Comparison of ENCODE assay signal across 8 cellular contexts in the genomic region with DNA sequence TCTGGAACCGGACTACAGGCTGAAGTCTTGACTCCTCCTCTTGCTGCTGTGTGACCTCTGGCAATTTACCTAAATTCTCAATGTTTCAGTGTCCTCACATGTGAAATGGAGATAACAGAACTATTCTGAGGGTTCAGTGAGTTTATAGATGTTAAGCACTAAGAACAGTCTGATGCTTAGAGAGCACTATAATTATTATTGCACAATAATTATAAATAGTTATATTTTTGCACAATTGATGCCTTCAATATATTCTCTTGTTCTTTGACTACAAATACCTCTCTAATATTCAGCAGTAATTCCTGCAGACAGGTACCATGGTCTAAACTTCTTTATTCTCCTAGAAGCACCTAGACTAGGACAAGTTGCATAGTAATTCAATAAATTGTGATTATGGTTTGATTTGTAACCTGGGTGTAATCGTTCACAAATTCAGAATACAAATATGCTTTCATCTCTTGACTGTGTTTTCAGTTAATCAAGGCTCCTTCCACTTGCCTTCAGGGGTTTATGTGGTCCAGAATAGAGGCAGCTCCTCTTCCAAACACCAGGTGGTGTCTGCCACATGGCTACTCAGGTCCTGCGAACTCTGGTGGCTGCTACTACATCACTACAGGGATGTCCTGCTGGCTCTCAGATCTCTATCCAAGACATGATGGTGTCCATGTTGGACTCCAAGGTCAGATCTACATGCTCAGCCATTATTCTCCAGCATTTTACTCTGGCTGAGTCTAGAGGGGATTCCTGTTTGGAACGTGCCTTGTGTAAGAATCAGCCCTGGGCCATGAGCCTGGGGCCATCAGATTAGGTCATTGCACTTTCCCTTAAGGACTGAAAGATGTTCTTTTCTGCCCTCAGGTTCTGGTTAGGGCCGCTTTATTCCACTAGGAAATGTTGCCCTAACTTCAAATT.
DNase-seq lines count a peak whose midpoint lies in the region; ATAC-seq and TF ChIP-seq lines count a peak whose summit lies in the region.

No MANE protein-coding gene starts in this region.

- 60 to 78% methylated on average over 5 of the region's 5 CpGs for WGBS in lower leg skin, 2 donors

- no peaks in the 10 kb centered on the region for H3K9me3 Mint-ChIP-seq in stimulated activated memory B cell treated with anti-CD40 and anti-IgM and Interleukin-4, amounts not matched to agents 10 μg/mL and 1 μg/mL and 100 μg/mL, for 72 hours

- peaks cover 14% of the 10 kb centered on the region for H3K27me3 Mint-ChIP-seq in stimulated activated memory B cell treated with anti-CD40 and anti-IgM and Interleukin-4, amounts not matched to agents 10 μg/mL and 1 μg/mL and 100 μg/mL, for 72 hours

- H3K4me1 Mint-ChIP-seq in stimulated activated memory B cell treated with anti-CD40 and anti-IgM and Interleukin-4, amounts not matched to agents 10 μg/mL and 1 μg/mL and 100 μg/mL, for 72 hours: no peaks in the 10 kb centered on the region

- H3K4me3 ChIP-seq in lower leg skin (ENCODE audit: low read depth, poor library complexity, severe bottlenecking): no peak overlapping the region

- TF ChIP-seq CTCF in lower leg skin (IDR thresholded peaks at IDR 0.05): no peak

- ATAC-seq in GM19328 (IDR thresholded peaks at IDR 0.05; ENCODE audit: unreplicated experiment) (peak; percentile 52), HG03521 (IDR thresholded peaks at IDR 0.05; ENCODE audit: unreplicated experiment) (peak; percentile 71)
- no peak for ATAC-seq in stimulated activated memory B cell treated with anti-CD40 and anti-IgM and Interleukin-4, amounts not matched to agents 10 μg/mL and 1 μg/mL and 100 μg/mL, for 72 hours

- TF ChIP-seq POLR2A in lower leg skin (IDR thresholded peaks at IDR 0.05): no peak

- H3K27ac Mint-ChIP-seq in stimulated activated memory B cell treated with anti-CD40 and anti-IgM and Interleukin-4, amounts not matched to agents 10 μg/mL and 1 μg/mL and 100 μg/mL, for 72 hours: no peak overlapping the region

- H3K4me3 Mint-ChIP-seq in stimulated activated memory B cell treated with anti-CD40 and anti-IgM and Interleukin-4, amounts not matched to agents 10 μg/mL and 1 μg/mL and 100 μg/mL, for 72 hours: no peak overlapping the region

- intact Hi-C loops in lower leg skin (cut with DNase I; ENCODE audit: low total_unique reads): no loop called here

- DNase-seq in AG08396 (ENCODE audit: low spot score): peak; percentile 8
- DNase-seq in cerebellar cortex (ENCODE audit: low spot score): peak; percentile 18
- no peak for DNase-seq in lower leg skin (ENCODE audit: low spot score in 2 of 2)
- DNase-seq in NOMO-1 treated with dmso at 0.1 percent for 144 hours (lab: John Stamatoyannopoulos, UW; ENCODE audit: unreplicated experiment): no peak
- DNase-seq in A172 (ENCODE audit: low spot score): no peak

- H3K36me3 Mint-ChIP-seq in stimulated activated memory B cell treated with anti-CD40 and anti-IgM and Interleukin-4, amounts not matched to agents 10 μg/mL and 1 μg/mL and 100 μg/mL, for 72 hours: no peaks in the 10 kb centered on the region

Comparison
In these comparisons a context has a peak if more than half of its experiments do, and no peak if none do; other contexts are left out.
1. DNase-seq: peak in AG08396 (single experiment) and cerebellar cortex (single experiment); none in lower leg skin (0 of 2), NOMO-1 treated with dmso at 0.1 percent for 144 hours (single experiment) and A172 (single experiment).